ENCODE assay signal across 2 cellular contexts in the genomic region with DNA sequence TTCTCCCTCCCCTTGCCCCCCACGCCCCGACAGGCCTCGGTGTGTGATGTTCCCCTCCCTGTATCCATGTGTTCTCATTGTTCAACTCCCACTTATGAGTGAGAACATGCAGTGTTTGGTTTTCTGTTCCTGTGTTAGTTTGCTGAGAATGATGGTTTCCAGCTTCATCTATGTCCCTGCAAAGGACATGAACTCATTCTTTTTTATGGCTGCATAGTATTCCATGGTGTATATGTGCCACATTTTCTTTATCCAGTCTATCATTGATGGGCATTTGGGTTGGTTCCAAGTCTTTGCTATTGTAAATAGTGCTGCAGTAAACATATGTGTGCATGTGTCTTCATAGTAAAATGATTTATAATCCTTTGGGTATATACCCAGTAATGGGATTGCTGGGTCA. TPM values are rescaled to one million over a fixed set of nuclear protein-coding genes. Genes with fewer than 3 reads are reported as not detected.
"Had no signal": no experiment of that assay in that cellular context is flagged by ENCODE, and none has a peak within 500 bp of the region (broad histone marks: within the 10 kb centered on the region; RNA-seq: fewer than 3 reads in every experiment).

No MANE protein-coding gene starts in this region.

RNA-seq across cellular contexts. Expression of a gene that starts 38.9 kb away (rescaled TPM):
- total RNA-seq: HepG2, HT1080 had no signal
